ENCODE assay signal across 21 cellular contexts in the genomic region with DNA sequence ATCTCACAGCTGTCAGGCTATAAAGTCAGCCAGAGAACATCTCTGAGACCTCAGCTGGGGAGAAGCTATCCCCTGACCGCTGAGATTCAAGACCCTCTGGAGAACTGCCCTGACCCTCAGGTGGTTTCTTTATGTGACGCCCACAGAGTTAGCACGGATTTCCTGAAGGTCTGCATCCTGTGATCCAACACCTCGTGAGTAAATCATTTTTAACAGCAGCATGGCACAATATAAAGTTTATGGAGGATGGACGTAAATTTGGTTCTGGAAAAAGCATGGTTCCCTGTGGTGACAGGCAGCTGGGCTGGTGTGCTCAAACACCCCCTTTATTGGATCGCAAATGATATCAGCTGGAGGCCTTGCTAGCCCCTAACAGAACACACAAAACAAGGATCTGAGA.
"Had no signal": no experiment of that assay in that cellular context is flagged by ENCODE, and none has a peak within 500 bp of the region (broad histone marks: within the 10 kb centered on the region; RNA-seq: fewer than 3 reads in every experiment).

No MANE protein-coding gene starts in this region.

- H3K27me3 ChIP-seq: colonic mucosa, heart left ventricle, pancreas, right atrium auricular region, spleen, upper lobe of right lung had no signal

- H3K4me3 ChIP-seq: colonic mucosa, heart left ventricle, lower lobe of right lung, pancreas, psoas muscle, right atrium auricular region, spleen, thoracic aorta, upper lobe of right lung had no signal

- H3K9me3 ChIP-seq: colonic mucosa, lower lobe of right lung, neutrophil, pancreas, psoas muscle, right atrium auricular region, thoracic aorta, upper lobe of right lung had no signal

- H3K36me3 ChIP-seq: colonic mucosa, heart left ventricle, lower lobe of right lung, neutrophil, pancreas, right atrium auricular region, spleen, thoracic aorta, upper lobe of right lung had no signal

- H3K4me1 ChIP-seq: lower lobe of right lung, spleen, upper lobe of right lung had no signal

- H3K27ac ChIP-seq: heart left ventricle, lower lobe of right lung, neutrophil, pancreas, psoas muscle, right atrium auricular region, spleen, thoracic aorta, upper lobe of right lung had no signal

- DNase-seq: activated CD4-positive, alpha-beta T cell treated with anti-CD3 and anti-CD28 coated beads for 4 hours; activated CD4-positive, alpha-beta T cell treated with anti-CD3 and anti-CD28 coated beads, Interleukin-2, amount 50 U/mL, for 48 hours; activated CD4-positive, CD25-positive, alpha-beta regulatory T cell; activated effector memory CD4-positive, alpha-beta T cell treated with anti-CD3 and anti-CD28 coated beads, Interleukin-2, amount 50 U/mL, for 16 hours; activated naive CD4-positive, alpha-beta T cell treated with anti-CD3 and anti-CD28 coated beads, Interleukin-2, amount 10 ng/mL, durations not matched to agents 7 days and 5 days; amygdala; colonic mucosa; heart left ventricle; kidney; lower lobe of right lung; naive thymus-derived CD8-positive, alpha-beta T cell; psoas muscle; spleen; stimulated activated CD4-positive, alpha-beta T cell treated with anti-CD3 and anti-CD28 coated beads, Interleukin-4, amount 100 ng/mL, for 1 hour; stimulated activated naive CD4-positive, alpha-beta T cell; T-helper 1 cell; upper lobe of right lung had no signal
